ENCODE assay signal across 1 cellular context in the genomic region with DNA sequence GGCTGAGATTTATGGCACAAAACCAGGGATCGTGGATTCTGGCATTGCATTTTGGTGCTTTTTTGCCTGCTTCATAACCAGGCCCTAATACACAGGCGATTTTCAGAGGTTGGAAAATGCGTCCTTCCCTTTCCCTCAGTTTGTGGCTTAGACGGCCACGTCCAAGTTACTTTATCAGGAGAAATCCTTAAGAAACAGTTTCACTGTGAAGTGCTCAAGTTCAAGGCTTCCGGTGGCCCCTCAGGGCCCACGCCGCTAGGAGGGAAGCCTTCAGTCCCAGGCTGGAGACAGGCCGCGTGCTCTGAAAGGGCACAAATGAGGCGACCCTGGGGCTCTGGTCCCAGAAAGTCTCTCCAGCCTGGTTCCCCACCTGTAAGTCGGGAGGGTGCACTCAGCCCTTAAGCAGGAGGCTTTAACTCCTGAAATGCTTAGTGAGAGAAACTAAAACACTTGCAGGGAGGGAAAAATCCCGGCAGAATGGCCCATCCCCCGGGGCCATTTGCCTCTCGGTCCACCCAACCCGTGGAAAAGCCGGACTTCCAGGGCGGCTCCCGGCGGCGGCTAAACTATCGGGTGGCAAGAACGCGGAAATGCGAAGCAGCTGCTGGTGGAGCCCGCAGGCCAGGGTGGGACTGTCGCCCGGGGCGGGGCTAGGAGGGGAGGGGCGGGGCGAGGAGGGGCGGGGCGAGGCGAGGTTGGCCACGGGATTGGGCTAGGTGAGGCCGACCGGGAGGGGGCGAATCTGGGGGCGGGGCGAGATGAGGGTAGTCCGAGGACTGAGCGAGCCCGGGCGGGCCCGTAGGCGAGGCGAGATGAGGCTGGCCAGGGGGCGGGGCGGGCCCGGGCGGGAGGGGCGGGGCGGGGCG.
TF ChIP-seq lines count a peak whose summit lies in the region.

No MANE protein-coding gene starts in this region.

TF ChIP-seq in HepG2, 621 proteins besides CTCF, POLR2A, EP300 and RAD21 (continued from another document and continues in another):
- TF ChIP-seq, protein P1, sequence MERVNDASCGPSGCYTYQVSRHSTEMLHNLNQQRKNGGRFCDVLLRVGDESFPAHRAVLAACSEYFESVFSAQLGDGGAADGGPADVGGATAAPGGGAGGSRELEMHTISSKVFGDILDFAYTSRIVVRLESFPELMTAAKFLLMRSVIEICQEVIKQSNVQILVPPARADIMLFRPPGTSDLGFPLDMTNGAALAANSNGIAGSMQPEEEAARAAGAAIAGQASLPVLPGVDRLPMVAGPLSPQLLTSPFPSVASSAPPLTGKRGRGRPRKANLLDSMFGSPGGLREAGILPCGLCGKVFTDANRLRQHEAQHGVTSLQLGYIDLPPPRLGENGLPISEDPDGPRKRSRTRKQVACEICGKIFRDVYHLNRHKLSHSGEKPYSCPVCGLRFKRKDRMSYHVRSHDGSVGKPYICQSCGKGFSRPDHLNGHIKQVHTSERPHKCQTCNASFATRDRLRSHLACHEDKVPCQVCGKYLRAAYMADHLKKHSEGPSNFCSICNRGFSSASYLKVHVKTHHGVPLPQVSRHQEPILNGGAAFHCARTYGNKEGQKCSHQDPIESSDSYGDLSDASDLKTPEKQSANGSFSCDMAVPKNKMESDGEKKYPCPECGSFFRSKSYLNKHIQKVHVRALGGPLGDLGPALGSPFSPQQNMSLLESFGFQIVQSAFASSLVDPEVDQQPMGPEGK (CRISPR knock-in tag; IDR thresholded peaks at IDR 0.05) = peak; percentile 13; the same call in 1 of the 2 replicates
- TF ChIP-seq NR2F2 (IDR thresholded peaks at IDR 0.05; ENCODE audit: borderline replicate concordance, low read depth) (no peak), KLF11 (CRISPR knock-in tag; IDR thresholded peaks at IDR 0.05) (no peak), ZNF264 (CRISPR knock-in tag; IDR thresholded peaks at IDR 0.05) (no peak), HDAC6 (IDR thresholded peaks at IDR 0.05; ENCODE audit: low read depth, low read length) (no peak), RXRA (CRISPR knock-in tag; IDR thresholded peaks at IDR 0.05) (no peak; the same call in 1 of the 2 replicates), ZNF879 (CRISPR knock-in tag; IDR thresholded peaks at IDR 0.05) (no peak), CENPT (CRISPR knock-in tag; IDR thresholded peaks at IDR 0.05; ENCODE audit: low read depth) (no peak; the same call in 1 of the 2 replicates), DPF2 (CRISPR knock-in tag; IDR thresholded peaks at IDR 0.05; ENCODE audit: borderline replicate concordance, low read depth) (no peak), KLF6 (CRISPR knock-in tag; IDR thresholded peaks at IDR 0.05) (no peak), ZNF564 (CRISPR knock-in tag; IDR thresholded peaks at IDR 0.05) (no peak), GABPA (IDR thresholded peaks at IDR 0.05; ENCODE audit: low read depth, low read length) (no peak), GABPA (CRISPR knock-in tag; IDR thresholded peaks at IDR 0.05; ENCODE audit: low read depth) (no peak), ZNF232 (CRISPR knock-in tag; IDR thresholded peaks at IDR 0.05; ENCODE audit: borderline replicate concordance) (no peak), MAFG (CRISPR knock-in tag; IDR thresholded peaks at IDR 0.05) (no peak), NCOA2 (CRISPR knock-in tag; IDR thresholded peaks at IDR 0.05) (no peak), ASH2L (IDR thresholded peaks at IDR 0.05; ENCODE audit: insufficient read length, low read depth, low read length) (peak; percentile 24), SMAD1 (CRISPR knock-in tag; IDR thresholded peaks at IDR 0.05; ENCODE audit: borderline replicate concordance, low read depth) (no peak), ZNF547 (CRISPR knock-in tag; IDR thresholded peaks at IDR 0.05) (no peak), HNRNPUL1 (IDR thresholded peaks at IDR 0.05; ENCODE audit: low read depth, low read length) (no peak)
- TF ChIP-seq, protein P2, sequence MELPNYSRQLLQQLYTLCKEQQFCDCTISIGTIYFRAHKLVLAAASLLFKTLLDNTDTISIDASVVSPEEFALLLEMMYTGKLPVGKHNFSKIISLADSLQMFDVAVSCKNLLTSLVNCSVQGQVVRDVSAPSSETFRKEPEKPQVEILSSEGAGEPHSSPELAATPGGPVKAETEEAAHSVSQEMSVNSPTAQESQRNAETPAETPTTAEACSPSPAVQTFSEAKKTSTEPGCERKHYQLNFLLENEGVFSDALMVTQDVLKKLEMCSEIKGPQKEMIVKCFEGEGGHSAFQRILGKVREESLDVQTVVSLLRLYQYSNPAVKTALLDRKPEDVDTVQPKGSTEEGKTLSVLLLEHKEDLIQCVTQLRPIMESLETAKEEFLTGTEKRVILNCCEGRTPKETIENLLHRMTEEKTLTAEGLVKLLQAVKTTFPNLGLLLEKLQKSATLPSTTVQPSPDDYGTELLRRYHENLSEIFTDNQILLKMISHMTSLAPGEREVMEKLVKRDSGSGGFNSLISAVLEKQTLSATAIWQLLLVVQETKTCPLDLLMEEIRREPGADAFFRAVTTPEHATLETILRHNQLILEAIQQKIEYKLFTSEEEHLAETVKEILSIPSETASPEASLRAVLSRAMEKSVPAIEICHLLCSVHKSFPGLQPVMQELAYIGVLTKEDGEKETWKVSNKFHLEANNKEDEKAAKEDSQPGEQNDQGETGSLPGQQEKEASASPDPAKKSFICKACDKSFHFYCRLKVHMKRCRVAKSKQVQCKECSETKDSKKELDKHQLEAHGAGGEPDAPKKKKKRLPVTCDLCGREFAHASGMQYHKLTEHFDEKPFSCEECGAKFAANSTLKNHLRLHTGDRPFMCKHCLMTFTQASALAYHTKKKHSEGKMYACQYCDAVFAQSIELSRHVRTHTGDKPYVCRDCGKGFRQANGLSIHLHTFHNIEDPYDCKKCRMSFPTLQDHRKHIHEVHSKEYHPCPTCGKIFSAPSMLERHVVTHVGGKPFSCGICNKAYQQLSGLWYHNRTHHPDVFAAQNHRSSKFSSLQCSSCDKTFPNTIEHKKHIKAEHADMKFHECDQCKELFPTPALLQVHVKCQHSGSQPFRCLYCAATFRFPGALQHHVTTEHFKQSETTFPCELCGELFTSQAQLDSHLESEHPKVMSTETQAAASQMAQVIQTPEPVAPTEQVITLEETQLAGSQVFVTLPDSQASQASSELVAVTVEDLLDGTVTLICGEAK (IDR thresholded peaks at IDR 0.05) = no peak
- TF ChIP-seq, protein P2 (CRISPR knock-in tag; IDR thresholded peaks at IDR 0.05) = no peak
- TF ChIP-seq, protein P3, sequence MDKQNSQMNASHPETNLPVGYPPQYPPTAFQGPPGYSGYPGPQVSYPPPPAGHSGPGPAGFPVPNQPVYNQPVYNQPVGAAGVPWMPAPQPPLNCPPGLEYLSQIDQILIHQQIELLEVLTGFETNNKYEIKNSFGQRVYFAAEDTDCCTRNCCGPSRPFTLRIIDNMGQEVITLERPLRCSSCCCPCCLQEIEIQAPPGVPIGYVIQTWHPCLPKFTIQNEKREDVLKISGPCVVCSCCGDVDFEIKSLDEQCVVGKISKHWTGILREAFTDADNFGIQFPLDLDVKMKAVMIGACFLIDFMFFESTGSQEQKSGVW (CRISPR knock-in tag; IDR thresholded peaks at IDR 0.05; ENCODE audit: borderline replicate concordance) = no peak
- TF ChIP-seq, protein P4, sequence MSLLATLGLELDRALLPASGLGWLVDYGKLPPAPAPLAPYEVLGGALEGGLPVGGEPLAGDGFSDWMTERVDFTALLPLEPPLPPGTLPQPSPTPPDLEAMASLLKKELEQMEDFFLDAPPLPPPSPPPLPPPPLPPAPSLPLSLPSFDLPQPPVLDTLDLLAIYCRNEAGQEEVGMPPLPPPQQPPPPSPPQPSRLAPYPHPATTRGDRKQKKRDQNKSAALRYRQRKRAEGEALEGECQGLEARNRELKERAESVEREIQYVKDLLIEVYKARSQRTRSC (CRISPR knock-in tag; IDR thresholded peaks at IDR 0.05; ENCODE audit: low read depth) = no peak
- TF ChIP-seq, protein P5, sequence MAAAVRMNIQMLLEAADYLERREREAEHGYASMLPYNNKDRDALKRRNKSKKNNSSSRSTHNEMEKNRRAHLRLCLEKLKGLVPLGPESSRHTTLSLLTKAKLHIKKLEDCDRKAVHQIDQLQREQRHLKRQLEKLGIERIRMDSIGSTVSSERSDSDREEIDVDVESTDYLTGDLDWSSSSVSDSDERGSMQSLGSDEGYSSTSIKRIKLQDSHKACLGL (CRISPR knock-in tag; IDR thresholded peaks at IDR 0.05) = no peak
- TF ChIP-seq, protein P6, sequence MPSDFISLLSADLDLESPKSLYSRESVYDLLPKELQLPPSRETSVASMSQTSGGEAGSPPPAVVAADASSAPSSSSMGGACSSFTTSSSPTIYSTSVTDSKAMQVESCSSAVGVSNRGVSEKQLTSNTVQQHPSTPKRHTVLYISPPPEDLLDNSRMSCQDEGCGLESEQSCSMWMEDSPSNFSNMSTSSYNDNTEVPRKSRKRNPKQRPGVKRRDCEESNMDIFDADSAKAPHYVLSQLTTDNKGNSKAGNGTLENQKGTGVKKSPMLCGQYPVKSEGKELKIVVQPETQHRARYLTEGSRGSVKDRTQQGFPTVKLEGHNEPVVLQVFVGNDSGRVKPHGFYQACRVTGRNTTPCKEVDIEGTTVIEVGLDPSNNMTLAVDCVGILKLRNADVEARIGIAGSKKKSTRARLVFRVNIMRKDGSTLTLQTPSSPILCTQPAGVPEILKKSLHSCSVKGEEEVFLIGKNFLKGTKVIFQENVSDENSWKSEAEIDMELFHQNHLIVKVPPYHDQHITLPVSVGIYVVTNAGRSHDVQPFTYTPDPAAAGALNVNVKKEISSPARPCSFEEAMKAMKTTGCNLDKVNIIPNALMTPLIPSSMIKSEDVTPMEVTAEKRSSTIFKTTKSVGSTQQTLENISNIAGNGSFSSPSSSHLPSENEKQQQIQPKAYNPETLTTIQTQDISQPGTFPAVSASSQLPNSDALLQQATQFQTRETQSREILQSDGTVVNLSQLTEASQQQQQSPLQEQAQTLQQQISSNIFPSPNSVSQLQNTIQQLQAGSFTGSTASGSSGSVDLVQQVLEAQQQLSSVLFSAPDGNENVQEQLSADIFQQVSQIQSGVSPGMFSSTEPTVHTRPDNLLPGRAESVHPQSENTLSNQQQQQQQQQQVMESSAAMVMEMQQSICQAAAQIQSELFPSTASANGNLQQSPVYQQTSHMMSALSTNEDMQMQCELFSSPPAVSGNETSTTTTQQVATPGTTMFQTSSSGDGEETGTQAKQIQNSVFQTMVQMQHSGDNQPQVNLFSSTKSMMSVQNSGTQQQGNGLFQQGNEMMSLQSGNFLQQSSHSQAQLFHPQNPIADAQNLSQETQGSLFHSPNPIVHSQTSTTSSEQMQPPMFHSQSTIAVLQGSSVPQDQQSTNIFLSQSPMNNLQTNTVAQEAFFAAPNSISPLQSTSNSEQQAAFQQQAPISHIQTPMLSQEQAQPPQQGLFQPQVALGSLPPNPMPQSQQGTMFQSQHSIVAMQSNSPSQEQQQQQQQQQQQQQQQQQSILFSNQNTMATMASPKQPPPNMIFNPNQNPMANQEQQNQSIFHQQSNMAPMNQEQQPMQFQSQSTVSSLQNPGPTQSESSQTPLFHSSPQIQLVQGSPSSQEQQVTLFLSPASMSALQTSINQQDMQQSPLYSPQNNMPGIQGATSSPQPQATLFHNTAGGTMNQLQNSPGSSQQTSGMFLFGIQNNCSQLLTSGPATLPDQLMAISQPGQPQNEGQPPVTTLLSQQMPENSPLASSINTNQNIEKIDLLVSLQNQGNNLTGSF (CRISPR knock-in tag; IDR thresholded peaks at IDR 0.05) = no peak
